1 cellular context compared by ENCODE assay signal in genomic region chr3:104564045-104564643, GRCh38.
TF ChIP-seq lines count a peak whose summit lies in the region.

No MANE protein-coding gene starts in this region.

TF ChIP-seq in GM12878, 131 proteins besides CTCF, POLR2A, EP300 and RAD21 (continued from another document):
- no peak for TF ChIP-seq CUX1 (IDR thresholded peaks at IDR 0.05; ENCODE audit: insufficient replicate concordance, low read depth, low read length)
